In the genomic region with DNA sequence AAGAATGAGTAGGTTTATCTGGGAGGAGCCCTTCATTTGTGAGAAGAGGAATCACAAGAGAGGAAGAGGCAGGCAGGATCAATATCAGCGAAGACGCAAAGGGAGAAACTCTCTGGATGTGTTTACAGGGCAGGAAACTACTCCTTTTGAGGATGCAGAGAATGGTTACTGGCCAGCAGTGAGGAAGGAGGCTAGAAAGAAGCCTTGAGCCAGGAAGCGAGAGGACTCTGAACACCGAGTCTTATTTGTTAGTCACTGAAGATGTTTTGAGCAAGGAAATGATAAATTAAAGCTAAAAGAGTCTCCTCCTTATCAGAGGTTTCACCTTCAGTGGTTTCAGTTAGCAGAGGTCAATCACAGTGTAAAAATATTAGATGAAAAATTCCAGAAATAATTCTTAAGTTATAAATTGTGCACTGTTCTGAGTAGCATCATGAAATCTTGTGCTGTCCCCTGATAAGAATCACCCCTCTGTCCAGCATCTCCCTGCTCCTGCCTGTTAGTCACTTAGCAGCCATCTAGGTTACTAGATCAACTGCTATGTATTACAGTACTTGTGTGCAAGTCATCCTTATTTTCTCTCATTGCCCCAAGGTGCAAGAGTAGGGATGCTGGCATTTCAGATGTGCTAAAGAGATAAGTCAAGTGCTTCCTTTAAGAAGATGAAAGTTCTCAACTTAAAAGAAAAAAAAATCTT, we compare ENCODE assay signal across 25 cellular contexts. TPM values are rescaled to one million over a fixed set of nuclear protein-coding genes. Genes with fewer than 3 reads are reported as not detected.
DNase-seq lines count a peak whose midpoint lies in the region; ATAC-seq and TF ChIP-seq lines count a peak whose summit lies in the region.
"Had no signal": no experiment of that assay in that cellular context is flagged by ENCODE, and none has a peak within 500 bp of the region (broad histone marks: within the 10 kb centered on the region; RNA-seq: fewer than 3 reads in every experiment).

No MANE protein-coding gene starts in this region.

- H3K4me2 ChIP-seq in SK-N-SH: 0 out of 2 replicates have a peak overlapping the region, but pooled peaks have one; percentile 28

- no peak overlapping the region for H3K9ac ChIP-seq in SK-N-SH

- no peak for TF ChIP-seq CTCF in SK-N-SH (IDR thresholded peaks at IDR 0.05)
- no peak for TF ChIP-seq CTCF in nephron progenitor cell (IDR thresholded peaks at IDR 0.05)
- TF ChIP-seq CTCF in heart left ventricle (IDR thresholded peaks at IDR 0.05): no peak

- no peaks in the 10 kb centered on the region for H3K9me2 ChIP-seq in SK-N-SH

- CTCF ChIA-PET in SK-N-SH (lab: Yijun Ruan, JAX): no interaction called here

- no peak overlapping the region for H2AFZ ChIP-seq in SK-N-SH (ENCODE audit: low read depth)

- H3K27ac ChIP-seq in SK-N-SH (ENCODE audit: low read depth in 2 of 2, low read length in 1 of 2): peak overlapping the region in 1 of 2 experiments; percentile 32; a peak in 2 of 4 replicates
- H3K27ac ChIP-seq in esophagus (ENCODE audit: low read depth in 2 of 2, low read length in 1 of 2): peak overlapping the region; percentile 55 to 62
- peak overlapping the region in 1 of 12 donors; percentile 57 for H3K27ac ChIP-seq in heart left ventricle
- H3K27ac ChIP-seq: tibial artery had no signal

- H3K4me3 Mint-ChIP-seq in nephron progenitor cell: no peak overlapping the region
- H3K4me3 Mint-ChIP-seq: activated B cell treated with CpG ODN at 0.5 μM for 24 hours; activated CD8-positive, alpha-beta T cell treated with anti-CD3 and anti-CD28 coated beads for 36 hours; B cell; naive B cell had no signal

- no peaks in the 10 kb centered on the region for H3K27me3 ChIP-seq in SK-N-SH (ENCODE audit: insufficient read depth)
- H3K27me3 ChIP-seq in esophagus (ENCODE audit: control insufficient read depth in 1 of 2, insufficient read depth in 2 of 2, low read length in 2 of 2): no peaks in the 10 kb centered on the region
- H3K27me3 ChIP-seq in heart left ventricle: no peaks in the 10 kb centered on the region
- H3K27me3 ChIP-seq: tibial artery had no signal

- peak overlapping the region; percentile 87 for H3K27ac Mint-ChIP-seq in nephron progenitor cell
- H3K27ac Mint-ChIP-seq: activated B cell treated with CpG ODN at 0.5 μM for 24 hours; activated CD8-positive, alpha-beta T cell treated with anti-CD3 and anti-CD28 coated beads for 36 hours; activated naive CD4-positive, alpha-beta T cell treated with anti-CD3 and anti-CD28 coated beads, Interleukin-2, amount 50 U/mL, for 72 hours; B cell; naive B cell had no signal

- POLR2A ChIA-PET in SK-N-SH (lab: Yijun Ruan, JAX): no interaction called here

- peaks cover 9% of the 10 kb centered on the region for H3K9me3 Mint-ChIP-seq in nephron progenitor cell
- H3K9me3 Mint-ChIP-seq: activated B cell treated with CpG ODN at 0.5 μM for 24 hours; activated naive CD4-positive, alpha-beta T cell treated with anti-CD3 and anti-CD28 coated beads, Interleukin-2, amount 50 U/mL, for 72 hours had no signal

- H3K9me3 ChIP-seq in SK-N-SH: no peaks in the 10 kb centered on the region
- no peaks in the 10 kb centered on the region for H3K9me3 ChIP-seq in esophagus (ENCODE audit: control insufficient read depth in 2 of 2, insufficient read depth in 1 of 2, low read depth in 1 of 2, low read length in 1 of 2)
- H3K9me3 ChIP-seq in heart left ventricle: no peaks in the 10 kb centered on the region
- H3K9me3 ChIP-seq: tibial artery had no signal

- H3K36me3 Mint-ChIP-seq in nephron progenitor cell (ENCODE audit: low read depth): peaks cover 85% of the 10 kb centered on the region
- H3K36me3 Mint-ChIP-seq: activated naive CD4-positive, alpha-beta T cell treated with anti-CD3 and anti-CD28 coated beads, Interleukin-2, amount 50 U/mL, for 72 hours; naive B cell had no signal

- DNase-seq in SK-N-SH: no peak
- DNase-seq in nephron progenitor cell: no peak
- no peak for DNase-seq in NCI-H1436 treated with DMSO at 0.1 percent for 48 hours (lab: John Stamatoyannopoulos, UW)
- no peak for DNase-seq in NCI-H1694 treated with DMSO at 0.1 percent for 48 hours (lab: John Stamatoyannopoulos, UW)
- DNase-seq in LoVo (ENCODE audit: low spot score): no peak
- no peak for DNase-seq in heart left ventricle
- DNase-seq: activated B cell treated with CpG ODN at 0.5 μM for 24 hours; activated CD8-positive, alpha-beta T cell treated with anti-CD3 and anti-CD28 coated beads for 36 hours; activated T-cell treated with anti-CD3 and anti-CD28 coated beads, Interleukin-2, amount 50 U/mL, for 1 hour; cortex of kidney; DMS79; foreskin fibroblast; hypothalamus; islet precursor cell; KBM-7; naive B cell; NCI-H2081; NK-92 treated with Interleukin-12 subunit alpha and Interleukin-12 subunit beta, amount 100 ng/mL, for 24 hours; stimulated activated CD4-positive, alpha-beta T cell treated with anti-CD3 and anti-CD28 coated beads, Interleukin-2, amount 100 ng/mL, for 24 hours; stimulated activated naive CD4-positive, alpha-beta T cell; tibial artery had no signal

- peaks cover 14% of the 10 kb centered on the region for H3K4me1 Mint-ChIP-seq in nephron progenitor cell
- H3K4me1 Mint-ChIP-seq: activated B cell treated with CpG ODN at 0.5 μM for 24 hours, B cell, naive B cell had no signal

- no peak for TF ChIP-seq POLR2A in heart left ventricle (IDR thresholded peaks at IDR 0.05)

- no peaks in the 10 kb centered on the region for H4K20me1 ChIP-seq in SK-N-SH (ENCODE audit: insufficient read depth)

- TF ChIP-seq EP300 in SK-N-SH (IDR thresholded peaks at IDR 0.05; ENCODE audit: borderline replicate concordance in 1 of 2, low read depth in 1 of 2, low read length in 1 of 2): no peak

- no peak for TF ChIP-seq RAD21 in SK-N-SH (IDR thresholded peaks at IDR 0.05; ENCODE audit: low read length)

- 73% methylated on average over 4 of the region's 4 CpGs for WGBS in SK-N-SH (ENCODE audit: low lambda C conversion rate)
- 66 to 71% methylated on average over 4 of the region's 4 CpGs for WGBS in esophagus, 2 donors
- 59 to 63% (median 61%) methylated on average over 4 of the region's 4 CpGs for WGBS in heart left ventricle, 4 donors

- no peaks in the 10 kb centered on the region for H3K4me1 ChIP-seq in SK-N-SH (ENCODE audit: control insufficient read depth in 1 of 2, insufficient read depth in 2 of 2, low read depth in 1 of 2, low read length in 1 of 2)
- H3K4me1 ChIP-seq in esophagus (ENCODE audit: control insufficient read depth in 2 of 2, insufficient read depth in 2 of 2, low read length in 1 of 2): no peaks in the 10 kb centered on the region
- no peaks in the 10 kb centered on the region for H3K4me1 ChIP-seq in heart left ventricle
- H3K4me1 ChIP-seq: tibial artery had no signal

- H3K36me3 ChIP-seq in SK-N-SH (replicated peaks in 1 of 2; ENCODE audit: control insufficient read depth in 1 of 2, insufficient read depth in 2 of 2, low read length in 1 of 2): peaks cover 19 to 47% of the 10 kb centered on the region in 2 experiments
- H3K36me3 ChIP-seq in esophagus (ENCODE audit: control insufficient read depth in 2 of 2, insufficient read depth in 2 of 2, low read length in 1 of 2): peaks cover 0 to 9% of the 10 kb centered on the region in 2 donors
- H3K36me3 ChIP-seq in heart left ventricle: peaks cover 0 to 67% (median 10%) of the 10 kb centered on the region in 9 donors

- H3K79me2 ChIP-seq in SK-N-SH (ENCODE audit: insufficient read depth): no peaks in the 10 kb centered on the region

- no peak overlapping the region for H3K4me3 ChIP-seq in SK-N-SH (ENCODE audit: low read depth in 2 of 2, low read length in 1 of 2)
- H3K4me3 ChIP-seq in esophagus (ENCODE audit: low read depth in 1 of 2, low read length in 2 of 2): no peak overlapping the region
- no peak overlapping the region for H3K4me3 ChIP-seq in heart left ventricle
- H3K4me3 ChIP-seq: tibial artery had no signal

- no peaks in the 10 kb centered on the region for H3K27me3 Mint-ChIP-seq in nephron progenitor cell (ENCODE audit: low read depth, poor library complexity)

- ATAC-seq in heart left ventricle: no peak
- ATAC-seq: activated CD8-positive, alpha-beta T cell treated with anti-CD3 and anti-CD28 coated beads for 36 hours had no signal

- intact Hi-C loops in heart left ventricle (cut with DNase I): no loop called here

- H3F3A ChIP-seq in SK-N-SH (replicated peaks; ENCODE audit: insufficient read depth): peaks cover 14% of the 10 kb centered on the region

TF ChIP-seq in SK-N-SH, 30 proteins besides CTCF, POLR2A, EP300 and RAD21:
- TF ChIP-seq GATA2 (CRISPR knock-in tag; IDR thresholded peaks at IDR 0.05): no peak
- TF ChIP-seq, protein P1, sequence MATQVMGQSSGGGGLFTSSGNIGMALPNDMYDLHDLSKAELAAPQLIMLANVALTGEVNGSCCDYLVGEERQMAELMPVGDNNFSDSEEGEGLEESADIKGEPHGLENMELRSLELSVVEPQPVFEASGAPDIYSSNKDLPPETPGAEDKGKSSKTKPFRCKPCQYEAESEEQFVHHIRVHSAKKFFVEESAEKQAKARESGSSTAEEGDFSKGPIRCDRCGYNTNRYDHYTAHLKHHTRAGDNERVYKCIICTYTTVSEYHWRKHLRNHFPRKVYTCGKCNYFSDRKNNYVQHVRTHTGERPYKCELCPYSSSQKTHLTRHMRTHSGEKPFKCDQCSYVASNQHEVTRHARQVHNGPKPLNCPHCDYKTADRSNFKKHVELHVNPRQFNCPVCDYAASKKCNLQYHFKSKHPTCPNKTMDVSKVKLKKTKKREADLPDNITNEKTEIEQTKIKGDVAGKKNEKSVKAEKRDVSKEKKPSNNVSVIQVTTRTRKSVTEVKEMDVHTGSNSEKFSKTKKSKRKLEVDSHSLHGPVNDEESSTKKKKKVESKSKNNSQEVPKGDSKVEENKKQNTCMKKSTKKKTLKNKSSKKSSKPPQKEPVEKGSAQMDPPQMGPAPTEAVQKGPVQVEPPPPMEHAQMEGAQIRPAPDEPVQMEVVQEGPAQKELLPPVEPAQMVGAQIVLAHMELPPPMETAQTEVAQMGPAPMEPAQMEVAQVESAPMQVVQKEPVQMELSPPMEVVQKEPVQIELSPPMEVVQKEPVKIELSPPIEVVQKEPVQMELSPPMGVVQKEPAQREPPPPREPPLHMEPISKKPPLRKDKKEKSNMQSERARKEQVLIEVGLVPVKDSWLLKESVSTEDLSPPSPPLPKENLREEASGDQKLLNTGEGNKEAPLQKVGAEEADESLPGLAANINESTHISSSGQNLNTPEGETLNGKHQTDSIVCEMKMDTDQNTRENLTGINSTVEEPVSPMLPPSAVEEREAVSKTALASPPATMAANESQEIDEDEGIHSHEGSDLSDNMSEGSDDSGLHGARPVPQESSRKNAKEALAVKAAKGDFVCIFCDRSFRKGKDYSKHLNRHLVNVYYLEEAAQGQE (IDR thresholded peaks at IDR 0.05; ENCODE audit: low read depth, low read length): peak; percentile 79; the same call in 1 of the 2 replicates
TF ChIP-seq in SK-N-SH: peak in this region for 1.

RNA-seq across cellular contexts. Expression of a gene that starts 43.5 kb away (rescaled TPM):
- polyA plus RNA-seq in SK-N-SH (2012; rRNA removed): 69.0 and 73.7 TPM in 2 replicates
- 64.1 and 77.6 TPM in 2 replicates for polyA plus RNA-seq in SK-N-SH (2012; cell fraction: cytosol; rRNA removed)
- polyA plus RNA-seq in SK-N-SH (2012; cell fraction: nucleus; rRNA removed): 59.8 and 94.2 TPM in 2 replicates
- polyA plus RNA-seq in esophagus: 10 to 100 TPM; 29.4 to 52.5 TPM
- 100 to 1,000 TPM in 6 of 9 donors, 10 to 100 TPM in 3; 78.2 to 115 (median 107) TPM for total RNA-seq in heart left ventricle
- 10 to 100 TPM; 36.5 to 38.4 TPM for polyA plus RNA-seq in heart left ventricle
- total RNA-seq: activated B cell treated with CpG ODN at 0.5 μM for 24 hours; activated CD8-positive, alpha-beta T cell treated with anti-CD3 and anti-CD28 coated beads for 36 hours; activated naive CD4-positive, alpha-beta T cell treated with anti-CD3 and anti-CD28 coated beads, Interleukin-2, amount 50 U/mL, for 72 hours; B cell; T-helper 2 cell treated with Interferon-gamma antibody and Interleukin-4, amounts not matched to agents 100 ng/mL and 5 ng/mL, for 36 hours had no signal
